Comparison of ENCODE assay signal across 10 cellular contexts in genomic region chr11:62338218-62338617, GRCh38. TPM values are rescaled to one million over a fixed set of nuclear protein-coding genes. Genes with fewer than 3 reads are reported as not detected.
DNase-seq lines count a peak whose midpoint lies in the region; ATAC-seq and TF ChIP-seq lines count a peak whose summit lies in the region.
"Had no signal": no experiment of that assay in that cellular context is flagged by ENCODE, and none has a peak within 500 bp of the region (broad histone marks: within the 10 kb centered on the region; RNA-seq: fewer than 3 reads in every experiment).

No MANE protein-coding gene starts in this region.

- H3K36me3 ChIP-seq in lower lobe of right lung (peaks cover 5% of the 10 kb centered on the region), thoracic aorta (no peaks in the 10 kb centered on the region)

- H3K27ac ChIP-seq in angular gyrus (ENCODE audit: low read depth, low read length) (peak overlapping the region; percentile 62), lower lobe of right lung (no peak overlapping the region), thoracic aorta (no peak overlapping the region)

- H3K36me3 Mint-ChIP-seq in activated T-cell treated with anti-CD3 and anti-CD28 coated beads, Interleukin-2, amount 50 U/mL, for 24 hours (ENCODE audit: low read depth): no peaks in the 10 kb centered on the region

- no peak overlapping the region for H3K27ac Mint-ChIP-seq in activated T-cell treated with anti-CD3 and anti-CD28 coated beads, Interleukin-2, amount 50 U/mL, for 24 hours

- H3K4me1 Mint-ChIP-seq in activated T-cell treated with anti-CD3 and anti-CD28 coated beads, Interleukin-2, amount 50 U/mL, for 24 hours (ENCODE audit: low read depth): peaks cover 11% of the 10 kb centered on the region

- H3K27me3 ChIP-seq in lower lobe of right lung (ENCODE audit: low read depth): no peaks in the 10 kb centered on the region
- H3K27me3 ChIP-seq in thoracic aorta (replicated peaks; ENCODE audit: insufficient read depth): no peaks in the 10 kb centered on the region

- TF ChIP-seq CTCF in lower lobe of right lung (IDR thresholded peaks at IDR 0.05): no peak
- no peak for TF ChIP-seq CTCF in thoracic aorta (IDR thresholded peaks at IDR 0.05)

- H3K27me3 Mint-ChIP-seq in activated T-cell treated with anti-CD3 and anti-CD28 coated beads, Interleukin-2, amount 50 U/mL, for 24 hours: peaks cover 53% of the 10 kb centered on the region

- H3K9me3 Mint-ChIP-seq in activated T-cell treated with anti-CD3 and anti-CD28 coated beads, Interleukin-2, amount 50 U/mL, for 24 hours: no peaks in the 10 kb centered on the region

- DNase-seq in activated T-cell treated with anti-CD3 and anti-CD28 coated beads, Interleukin-2, amount 50 U/mL, for 24 hours: no peak
- DNase-seq in activated T-cell treated with anti-CD3 and anti-CD28 coated beads, Interleukin-2, amount 50 U/mL, for 48 hours: no peak
- DNase-seq in lower lobe of right lung (no peak), thoracic aorta (ENCODE audit: low spot score) (no peak), cerebellar nuclear complex (lab: John Stamatoyannopoulos, UW) (no peak), OCI-M1 (lab: John Stamatoyannopoulos, UW) (no peak)
- DNase-seq in central memory CD4-positive, alpha-beta T cell: no peak
- DNase-seq: foreskin melanocyte had no signal

- intact Hi-C loops in lower lobe of right lung (cut with DNase I): no loop called here

- H3K9me3 ChIP-seq in lower lobe of right lung (no peaks in the 10 kb centered on the region), thoracic aorta (no peaks in the 10 kb centered on the region)

- ATAC-seq in lower lobe of right lung (no peak), thoracic aorta (ENCODE audit: insufficient number of reproducible peaks, low FRiP score, low read depth) (no peak)

- peak overlapping the region; percentile 78 for H3K4me3 Mint-ChIP-seq in activated T-cell treated with anti-CD3 and anti-CD28 coated beads, Interleukin-2, amount 50 U/mL, for 24 hours

- peak overlapping the region; percentile 93 for H3K4me3 ChIP-seq in lower lobe of right lung
- H3K4me3 ChIP-seq in thoracic aorta: peak overlapping the region; percentile 83

- H3K4me1 ChIP-seq in lower lobe of right lung (peaks cover 49% of the 10 kb centered on the region), thoracic aorta (ENCODE audit: control insufficient read depth in 1 of 2, low read depth in 2 of 2) (peaks cover 0 to 4% of the 10 kb centered on the region in 2 donors)

RNA-seq across cellular contexts. Expression of gene ASRGL1, which starts 1.0 kb away (rescaled TPM):
- 39.7 TPM for total RNA-seq in lower lobe of right lung
- total RNA-seq in thoracic aorta: 10 to 100 TPM; 20.2 to 39.7 TPM

RNA-seq across cellular contexts. Expression of gene SCGB1D4, which starts 39.3 kb away (rescaled TPM):
- total RNA-seq in lower lobe of right lung (not detected), thoracic aorta (not detected)
- total RNA-seq: T-helper 1 cell treated with Interleukin-12 subunit alpha and Interleukin-12 subunit beta and Interleukin-4 antibody, amounts not matched to agents 30 ng/mL and 1 ng/mL, for 36 hours had no signal
